8 cellular contexts compared by ENCODE assay signal in genomic region chr1:119286587-119287181, GRCh38.
DNase-seq lines count a peak whose midpoint lies in the region; ATAC-seq, FAIRE-seq and TF ChIP-seq lines count a peak whose summit lies in the region.

No MANE protein-coding gene starts in this region.

- H3K4me3 ChIP-seq in BE2C (ENCODE audit: low read depth, low read length), result no peak overlapping the region
- no peak overlapping the region for H3K4me3 ChIP-seq in astrocyte of the spinal cord (ENCODE audit: low read depth, low read length)

- peak; percentile 91 for FAIRE-seq in GM12892 (lab: Jason Lieb, UNC)

- no peaks in the 10 kb centered on the region for H3K4me1 ChIP-seq in BE2C

- TF ChIP-seq CTCF in BE2C (IDR thresholded peaks at IDR 0.05; ENCODE audit: low read depth, low read length), result peak; percentile 68
- TF ChIP-seq CTCF in astrocyte of the spinal cord (IDR thresholded peaks at IDR 0.05; ENCODE audit: low read depth, low read length), result peak; percentile 62

- peak; percentile 23 for DNase-seq in BE2C
- DNase-seq in GM12892 (ENCODE audit: insufficient read length), result no peak
- peak; percentile 17 for DNase-seq in NCI-H510A (lab: John Stamatoyannopoulos, UW)
- DNase-seq in astrocyte of the spinal cord (ENCODE audit: low read depth, low spot score), result peak; percentile 39
- DNase-seq in medulla oblongata (ENCODE audit: extremely low spot score), result peak; percentile 47
- DNase-seq in cerebellum (ENCODE audit: low spot score), result no peak
- DNase-seq in activated CD4-positive, CD25-positive, alpha-beta regulatory T cell treated with anti-CD3 and anti-CD28 coated beads, Interleukin-2, amount 50 U/mL, for 72 hours, result no peak

- no peaks in the 10 kb centered on the region for H3K27me3 ChIP-seq in BE2C

- no peaks in the 10 kb centered on the region for H3K9me3 ChIP-seq in BE2C

- in situ Hi-C loops in astrocyte of the spinal cord (cut with HindIII; ENCODE audit: low sequenced_read_pairs), result no loop called here

- no peaks in the 10 kb centered on the region for H3K36me3 ChIP-seq in BE2C

- no peak for TF ChIP-seq POLR2A in GM12892 (IDR thresholded peaks at IDR 0.05; ENCODE audit: low read depth, low read length)

- peak; percentile 59 for ATAC-seq in HG03045 (IDR thresholded peaks at IDR 0.05; ENCODE audit: unreplicated experiment)

Comparison
In these comparisons a context has a peak if more than half of its experiments do, and no peak if none do; other contexts are left out.
1. DNase-seq: peak in BE2C (single experiment), NCI-H510A (single experiment), astrocyte of the spinal cord (single experiment) and medulla oblongata (single experiment); none in GM12892 (single experiment), cerebellum (single experiment) and activated CD4-positive, CD25-positive, alpha-beta regulatory T cell treated with anti-CD3 and anti-CD28 coated beads, Interleukin-2, amount 50 U/mL, for 72 hours (single experiment).